1 cellular context compared by ENCODE assay signal in genomic region chr3:148079370-148079769, GRCh38.
TF ChIP-seq lines count a peak whose summit lies in the region.

No MANE protein-coding gene starts in this region.

TF ChIP-seq in WTC11, 78 proteins besides CTCF, POLR2A, EP300 and RAD21 (continued from another document):
- TF ChIP-seq ATF6 (CRISPR knock-in tag; IDR thresholded peaks at IDR 0.05) (no peak), ATF1 (CRISPR knock-in tag; IDR thresholded peaks at IDR 0.05) (no peak), JAZF1 (CRISPR knock-in tag; IDR thresholded peaks at IDR 0.05) (no peak), MAX (CRISPR knock-in tag; IDR thresholded peaks at IDR 0.05) (no peak), IRF1 (CRISPR knock-in tag; IDR thresholded peaks at IDR 0.05) (no peak), ERG (CRISPR knock-in tag; IDR thresholded peaks at IDR 0.05) (no peak), ZNF396 (CRISPR knock-in tag; IDR thresholded peaks at IDR 0.05; ENCODE audit: borderline replicate concordance) (no peak)
TF ChIP-seq in WTC11: peak in this region for 0.
